ENCODE assay signal across 8 cellular contexts in the genomic region with DNA sequence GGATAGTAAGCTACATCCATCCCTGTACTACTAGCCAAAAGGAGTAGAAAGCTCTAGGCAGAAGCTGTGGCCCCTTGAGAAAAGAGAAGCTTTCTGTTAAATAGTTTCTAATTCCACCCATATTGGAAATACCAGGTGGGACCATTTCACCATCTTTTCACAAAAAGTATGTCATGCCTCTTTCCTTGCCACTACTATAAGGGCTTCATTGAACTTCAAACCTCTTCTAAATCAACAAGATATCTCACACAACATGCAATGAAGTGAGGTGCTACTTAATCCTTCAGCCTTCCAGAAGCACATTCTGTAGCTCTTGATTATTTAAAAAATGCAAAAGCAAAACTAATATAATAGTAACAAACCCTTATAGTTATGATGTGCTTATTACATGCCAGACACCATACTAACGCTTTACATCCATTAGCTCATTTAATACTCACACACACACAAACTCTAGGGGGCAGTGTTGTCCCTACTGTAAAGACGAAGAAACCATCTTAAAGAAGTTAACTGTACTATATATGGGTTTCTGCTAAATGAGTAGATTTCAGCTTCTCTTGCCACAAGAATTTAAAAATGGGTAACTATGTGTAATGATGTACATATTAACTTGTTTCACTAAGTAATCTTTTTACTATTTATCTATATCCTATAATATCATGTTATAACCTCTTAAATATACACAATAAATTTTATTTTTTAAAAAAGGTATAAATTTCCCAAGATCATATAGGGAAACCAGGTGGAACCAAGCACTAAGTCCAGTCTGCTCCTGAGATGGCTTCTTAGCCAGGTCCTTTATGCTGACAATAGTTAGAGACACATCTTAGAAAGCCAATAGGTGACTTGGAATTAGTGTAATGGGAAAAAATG.
A peak's percentile ranks its signal among the peaks of the same experiment; 100 is the strongest.
DNase-seq lines count a peak whose midpoint lies in the region; ATAC-seq and TF ChIP-seq lines count a peak whose summit lies in the region.

No MANE protein-coding gene starts in this region.

- no peak overlapping the region for H3K27ac Mint-ChIP-seq in central memory CD8-positive, alpha-beta T cell (ENCODE audit: low read depth)

- no peaks in the 10 kb centered on the region for H3K4me1 Mint-ChIP-seq in central memory CD8-positive, alpha-beta T cell

- H3K9me3 ChIP-seq in lung (ENCODE audit: control insufficient read depth in 2 of 2, insufficient read depth in 1 of 2, low read length in 1 of 2), result no peaks in the 10 kb centered on the region

- no peaks in the 10 kb centered on the region for H3K27me3 ChIP-seq in lung (ENCODE audit: control insufficient read depth, insufficient read depth)

- TF ChIP-seq CTCF in lung (IDR thresholded peaks at IDR 0.05; ENCODE audit: control extremely low read depth, extremely low read depth), result peak; percentile 50

- no peak overlapping the region for H3K4me3 ChIP-seq in lung

- peaks cover 1% of the 10 kb centered on the region for H3K36me3 Mint-ChIP-seq in central memory CD8-positive, alpha-beta T cell (ENCODE audit: insufficient read depth)

- ATAC-seq in GM18498 (IDR thresholded peaks at IDR 0.05; ENCODE audit: unreplicated experiment), result peak; percentile 86
- peak; percentile 92 for ATAC-seq in HG02852 (IDR thresholded peaks at IDR 0.05; ENCODE audit: unreplicated experiment)
- ATAC-seq in central memory CD8-positive, alpha-beta T cell (replicated peaks; ENCODE audit: extremely low read depth, poor library complexity, severe bottlenecking), result peak; percentile 89
- ATAC-seq in lung (ENCODE audit: insufficient read depth, low FRiP score), result peak; percentile 67

- DNase-seq in AG08395 (ENCODE audit: low spot score) (peak; percentile 41), NCI-H146 (lab: John Stamatoyannopoulos, UW) (peak; percentile 54), T-helper 9 cell (peak; percentile 40), lung (ENCODE audit: low spot score) (peak; percentile 57)
- DNase-seq in central memory CD8-positive, alpha-beta T cell (ENCODE audit: low spot score in 2 of 2), result peak; percentile 29 to 45
- peak; percentile 7 to 33 for DNase-seq in stimulated activated CD8-positive, alpha-beta memory T cell treated with anti-CD3 and anti-CD28 coated beads, Interleukin-7, amount 100 ng/mL, for 4 hours (ENCODE audit: low read depth in 2 of 2)

- peaks cover 30% of the 10 kb centered on the region for H3K27me3 Mint-ChIP-seq in central memory CD8-positive, alpha-beta T cell

- 3 to 5% methylated on average over 2 of the region's 2 CpGs for WGBS in lung, 2 donors

- no peaks in the 10 kb centered on the region for H3K4me1 ChIP-seq in lung (ENCODE audit: control insufficient read depth in 2 of 2, insufficient read depth in 2 of 2, low read length in 2 of 2)

- no peaks in the 10 kb centered on the region for H3K36me3 ChIP-seq in lung (ENCODE audit: control insufficient read depth in 2 of 2, insufficient read depth in 2 of 2, low read length in 2 of 2)

- no peak overlapping the region for H3K4me3 Mint-ChIP-seq in central memory CD8-positive, alpha-beta T cell

- no peak overlapping the region for H3K27ac ChIP-seq in lung (ENCODE audit: low read depth in 1 of 2, low read length in 1 of 2)

- H3K9me3 Mint-ChIP-seq in central memory CD8-positive, alpha-beta T cell, result no peaks in the 10 kb centered on the region
